ENCODE assay signal across 13 cellular contexts in the genomic region with DNA sequence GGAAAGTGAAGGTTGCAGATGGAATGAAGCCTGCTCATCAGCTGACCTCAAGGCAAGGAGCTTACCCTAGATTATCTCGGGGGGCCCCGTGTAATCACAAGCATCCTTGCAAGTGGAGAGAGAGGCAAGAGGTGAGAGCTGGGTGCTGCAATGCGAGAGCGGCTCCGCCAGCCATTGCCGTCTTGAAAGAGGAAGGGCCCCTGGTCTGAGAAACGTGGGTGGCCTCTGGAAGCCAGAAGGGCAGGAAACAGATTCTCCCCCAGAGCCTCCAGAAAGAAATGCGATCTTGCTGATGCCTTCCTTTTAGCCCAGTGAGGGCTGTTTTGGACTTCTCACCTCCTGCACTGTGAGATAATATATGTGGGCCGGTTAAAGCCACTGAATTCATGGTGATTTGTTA.
DNase-seq lines count a peak whose midpoint lies in the region; ATAC-seq and TF ChIP-seq lines count a peak whose summit lies in the region.
"Had no signal": no experiment of that assay in that cellular context is flagged by ENCODE, and none has a peak within 500 bp of the region (broad histone marks: within the 10 kb centered on the region; RNA-seq: fewer than 3 reads in every experiment).

No MANE protein-coding gene starts in this region.

- no peak for ATAC-seq in foreskin keratinocyte
- ATAC-seq in PC-3 = no peak
- ATAC-seq: activated naive CD4-positive, alpha-beta T cell treated with anti-CD3 and anti-CD28 coated beads, Interleukin-2, amount 50 U/mL, for 72 hours had no signal

- H3K36me3 ChIP-seq in ectodermal cell (ENCODE audit: control insufficient read depth, insufficient read depth, low read length) (no peaks in the 10 kb centered on the region), neural cell (ENCODE audit: insufficient read depth, low read length) (no peaks in the 10 kb centered on the region), PC-3 (ENCODE audit: low read depth, low read length) (no peaks in the 10 kb centered on the region)

- H3F3A ChIP-seq in neural cell (ENCODE audit: insufficient read depth, low read length, poor library complexity, severe bottlenecking) (no peaks in the 10 kb centered on the region), PC-3 (ENCODE audit: low read length, unreplicated experiment) (no peaks in the 10 kb centered on the region)

- H3K79me2 ChIP-seq in neural cell (replicated peaks; ENCODE audit: insufficient read depth, low read length) = no peaks in the 10 kb centered on the region
- no peaks in the 10 kb centered on the region for H3K79me2 ChIP-seq in PC-3 (ENCODE audit: low read length)

- intact Hi-C loops in PC-3 (cut with micrococcal nuclease) = no loop called here

- no peaks in the 10 kb centered on the region for H3K27me3 ChIP-seq in ectodermal cell (ENCODE audit: control insufficient read depth, insufficient read depth, low read length, poor library complexity, severe bottlenecking)
- H3K27me3 ChIP-seq in neural cell (ENCODE audit: insufficient read depth, low read depth, low read length) = no peaks in the 10 kb centered on the region
- no peaks in the 10 kb centered on the region for H3K27me3 ChIP-seq in foreskin keratinocyte
- H3K27me3 ChIP-seq in PC-3 (ENCODE audit: low read length) = peaks cover 57% of the 10 kb centered on the region

- peak; percentile 5 for DNase-seq in D341Med (ENCODE audit: low spot score)
- DNase-seq in NOMO-1 treated with DMSO at 0.1 percent for 48 hours (lab: John Stamatoyannopoulos, UW; ENCODE audit: unreplicated experiment) = peak; percentile 31
- DNase-seq in NCI-H446 treated with DMSO at 0.1 percent for 48 hours (lab: John Stamatoyannopoulos, UW) = no peak
- DNase-seq in foreskin keratinocyte = no peak
- DNase-seq in cerebellar nuclear complex (lab: John Stamatoyannopoulos, UW) = no peak
- DNase-seq in PC-3 = no peak
- DNase-seq: activated CD4-positive, alpha-beta T cell treated with anti-CD3 and anti-CD28 coated beads, Interleukin-2, amount 50 U/mL, for 1 hour; effector CD8-positive, alpha-beta T cell; mesenchymal stem cell had no signal

- POLR2A ChIA-PET in PC-3 (lab: Charles Lee; ENCODE audit: unreplicated experiment) = no interaction called here

- no peaks in the 10 kb centered on the region for H4K20me1 ChIP-seq in neural cell (ENCODE audit: insufficient read depth)
- H4K20me1 ChIP-seq in PC-3 (ENCODE audit: low read length) = no peaks in the 10 kb centered on the region

- 47 to 49% methylated on average over 8 to 9 of the region's 9 CpGs for WGBS in ectodermal cell, 2 experiments

- H3K4me3 ChIP-seq in ectodermal cell (ENCODE audit: insufficient read depth, low read depth, low read length) (no peak overlapping the region), neural cell (ENCODE audit: low read length) (no peak overlapping the region), PC-3 (ENCODE audit: low read length) (no peak overlapping the region)

- H2AFZ ChIP-seq in neural cell (ENCODE audit: low read depth, low read length) = no peak overlapping the region
- H2AFZ ChIP-seq in PC-3 (ENCODE audit: low read length) = no peak overlapping the region

- TF ChIP-seq CTCF in neural cell (IDR thresholded peaks at IDR 0.05; ENCODE audit: poor library complexity, severe bottlenecking) (no peak), foreskin keratinocyte (conservative IDR thresholded peaks at IDR 0.05) (no peak), PC-3 (conservative IDR thresholded peaks at IDR 0.05; ENCODE audit: low read depth, low read length) (no peak)

- no peaks in the 10 kb centered on the region for H3K9me2 ChIP-seq in neural cell (ENCODE audit: insufficient read depth, low read length)
- H3K9me2 ChIP-seq in PC-3 (replicated peaks; ENCODE audit: low read length) = no peaks in the 10 kb centered on the region

- no peak for TF ChIP-seq EP300 in neural cell (conservative IDR thresholded peaks at IDR 0.05; ENCODE audit: poor library complexity, severe bottlenecking)

- no peak overlapping the region for H3K4me2 ChIP-seq in neural cell (ENCODE audit: low read length)
- no peak overlapping the region for H3K4me2 ChIP-seq in PC-3 (ENCODE audit: low read length)

- CTCF ChIA-PET in PC-3 (lab: Charles Lee) = no interaction called here

- H3K27ac ChIP-seq in ectodermal cell (ENCODE audit: insufficient read depth, low read depth, low read length, poor library complexity, severe bottlenecking) (peak overlapping the region; percentile 94), neural cell (ENCODE audit: low read length) (peak overlapping the region; percentile 52), foreskin keratinocyte (no peak overlapping the region), PC-3 (ENCODE audit: low read length) (no peak overlapping the region)
- H3K27ac ChIP-seq: C4-2B had no signal

- no peaks in the 10 kb centered on the region for H3K9me3 ChIP-seq in ectodermal cell (ENCODE audit: control insufficient read depth, low read length)
- no peaks in the 10 kb centered on the region for H3K9me3 ChIP-seq in neural cell (ENCODE audit: low read length)
- H3K9me3 ChIP-seq in PC-3 (ENCODE audit: low read length) = no peaks in the 10 kb centered on the region

- TF ChIP-seq RAD21 in neural cell (conservative IDR thresholded peaks at IDR 0.05) = no peak

- H3K9ac ChIP-seq in neural cell (ENCODE audit: low read length) = no peak overlapping the region
- H3K9ac ChIP-seq in PC-3 (ENCODE audit: low read length) = no peak overlapping the region

- BruUV-seq in PC-3 (replicated peaks; lab: Mats Ljungman, UMichigan) = no TSS peak

- H3K4me1 ChIP-seq in ectodermal cell (ENCODE audit: control insufficient read depth, insufficient read depth, low read length) = peaks cover 29% of the 10 kb centered on the region
- H3K4me1 ChIP-seq in foreskin keratinocyte = no peaks in the 10 kb centered on the region
- no peaks in the 10 kb centered on the region for H3K4me1 ChIP-seq in PC-3 (ENCODE audit: insufficient read depth, low read length)

TF ChIP-seq in neural cell, 6 proteins besides CTCF, POLR2A, EP300 and RAD21:
- TF ChIP-seq SMC3 (conservative IDR thresholded peaks at IDR 0.05; ENCODE audit: poor library complexity) (no peak), EZH2 (IDR thresholded peaks at IDR 0.05; ENCODE audit: borderline replicate concordance, insufficient read depth, low read length, poor library complexity, severe bottlenecking) (no peak), MXI1 (conservative IDR thresholded peaks at IDR 0.05; ENCODE audit: poor library complexity, severe bottlenecking) (no peak), TAF1 (IDR thresholded peaks at IDR 0.05; ENCODE audit: low read depth) (no peak), POLR2AphosphoS5 (IDR thresholded peaks at IDR 0.05) (no peak)
- TF ChIP-seq, protein P1, sequence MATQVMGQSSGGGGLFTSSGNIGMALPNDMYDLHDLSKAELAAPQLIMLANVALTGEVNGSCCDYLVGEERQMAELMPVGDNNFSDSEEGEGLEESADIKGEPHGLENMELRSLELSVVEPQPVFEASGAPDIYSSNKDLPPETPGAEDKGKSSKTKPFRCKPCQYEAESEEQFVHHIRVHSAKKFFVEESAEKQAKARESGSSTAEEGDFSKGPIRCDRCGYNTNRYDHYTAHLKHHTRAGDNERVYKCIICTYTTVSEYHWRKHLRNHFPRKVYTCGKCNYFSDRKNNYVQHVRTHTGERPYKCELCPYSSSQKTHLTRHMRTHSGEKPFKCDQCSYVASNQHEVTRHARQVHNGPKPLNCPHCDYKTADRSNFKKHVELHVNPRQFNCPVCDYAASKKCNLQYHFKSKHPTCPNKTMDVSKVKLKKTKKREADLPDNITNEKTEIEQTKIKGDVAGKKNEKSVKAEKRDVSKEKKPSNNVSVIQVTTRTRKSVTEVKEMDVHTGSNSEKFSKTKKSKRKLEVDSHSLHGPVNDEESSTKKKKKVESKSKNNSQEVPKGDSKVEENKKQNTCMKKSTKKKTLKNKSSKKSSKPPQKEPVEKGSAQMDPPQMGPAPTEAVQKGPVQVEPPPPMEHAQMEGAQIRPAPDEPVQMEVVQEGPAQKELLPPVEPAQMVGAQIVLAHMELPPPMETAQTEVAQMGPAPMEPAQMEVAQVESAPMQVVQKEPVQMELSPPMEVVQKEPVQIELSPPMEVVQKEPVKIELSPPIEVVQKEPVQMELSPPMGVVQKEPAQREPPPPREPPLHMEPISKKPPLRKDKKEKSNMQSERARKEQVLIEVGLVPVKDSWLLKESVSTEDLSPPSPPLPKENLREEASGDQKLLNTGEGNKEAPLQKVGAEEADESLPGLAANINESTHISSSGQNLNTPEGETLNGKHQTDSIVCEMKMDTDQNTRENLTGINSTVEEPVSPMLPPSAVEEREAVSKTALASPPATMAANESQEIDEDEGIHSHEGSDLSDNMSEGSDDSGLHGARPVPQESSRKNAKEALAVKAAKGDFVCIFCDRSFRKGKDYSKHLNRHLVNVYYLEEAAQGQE (IDR thresholded peaks at IDR 0.05; ENCODE audit: borderline replicate concordance) = no peak
TF ChIP-seq in neural cell: peak in this region for 0.

Comparison
In these comparisons a context has a peak if more than half of its experiments do, and no peak if none do; other contexts are left out.
1. DNase-seq: peak in D341Med (single experiment) and NOMO-1 treated with DMSO at 0.1 percent for 48 hours (single experiment); none in NCI-H446 treated with DMSO at 0.1 percent for 48 hours (single experiment), foreskin keratinocyte (0 of 2), cerebellar nuclear complex (0 of 2) and PC-3 (single experiment).
2. H3K27ac ChIP-seq: peak in ectodermal cell (single experiment) and neural cell (single experiment); none in foreskin keratinocyte (single experiment) and PC-3 (single experiment).